Comparison of ENCODE assay signal across 13 cellular contexts in genomic region chr5:79992891-79993290, GRCh38.
"Had no signal": no experiment of that assay in that cellular context is flagged by ENCODE, and none has a peak within 500 bp of the region (broad histone marks: within the 10 kb centered on the region; RNA-seq: fewer than 3 reads in every experiment).

No MANE protein-coding gene starts in this region.

- H3K4me3 Mint-ChIP-seq: activated T-cell treated with anti-CD3 and anti-CD28 coated beads, Interleukin-2, amount 50 U/mL, for 4 hours had no signal

- H3K27ac ChIP-seq: brain microvascular endothelial cell, skin epidermis, tibial nerve had no signal

- ATAC-seq: activated T-cell treated with anti-CD3 and anti-CD28 coated beads, Interleukin-2, amount 50 U/mL, for 4 hours; left colon; T-cell; WTC11 had no signal

- DNase-seq: activated CD4-positive, alpha-beta T cell treated with anti-CD3 and anti-CD28 coated beads, Interleukin-2, amount 50 U/mL, for 4 hours; activated T-cell treated with anti-CD3 and anti-CD28 coated beads, Interleukin-2, amount 50 U/mL, for 4 hours; brain microvascular endothelial cell; effector memory CD4-positive, alpha-beta T cell; glutamatergic neuron; left colon; midbrain; posterior cingulate gyrus; T-cell had no signal

- H3K27ac Mint-ChIP-seq: T-cell, WTC11 had no signal

- H3K27me3 ChIP-seq: brain microvascular endothelial cell, tibial nerve had no signal

- H3K9me3 ChIP-seq: tibial nerve had no signal

- H3K9me3 Mint-ChIP-seq: activated T-cell treated with anti-CD3 and anti-CD28 coated beads, Interleukin-2, amount 50 U/mL, for 4 hours; T-cell; WTC11 had no signal

- H3K4me3 ChIP-seq: lung, skin epidermis, tibial nerve had no signal

- H3K36me3 ChIP-seq: brain microvascular endothelial cell had no signal
